ENCODE assay signal across 21 cellular contexts in the genomic region with DNA sequence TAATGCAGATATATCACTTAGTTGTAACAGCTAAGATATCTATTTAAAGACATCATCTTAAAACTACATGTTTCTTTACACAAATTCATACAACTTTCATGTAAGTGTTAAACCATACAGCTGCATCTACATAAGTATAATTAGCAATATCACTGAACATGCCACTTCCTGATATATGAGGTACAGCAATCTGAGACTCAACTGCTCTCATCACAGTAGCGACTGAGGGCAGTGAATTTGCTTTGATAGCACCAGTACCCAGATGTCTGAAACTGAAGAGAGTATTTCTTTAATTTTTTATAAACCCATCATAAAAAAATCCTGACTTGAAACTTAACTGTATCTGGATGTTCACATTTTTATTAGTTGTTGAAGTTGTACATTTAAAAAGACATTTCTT.
"Had no signal": no experiment of that assay in that cellular context is flagged by ENCODE, and none has a peak within 500 bp of the region (broad histone marks: within the 10 kb centered on the region; RNA-seq: fewer than 3 reads in every experiment).

No MANE protein-coding gene starts in this region.

- H3K9me3 ChIP-seq: MG63, Peyer's patch, SJCRH30 had no signal

- H3K36me3 ChIP-seq: MG63, Peyer's patch, SJCRH30 had no signal

- ATAC-seq: Right ventricle myocardium inferior had no signal

- H3K4me3 ChIP-seq: MG63, PC-9, Peyer's patch, SJCRH30, SK-N-MC had no signal

- H3K27ac ChIP-seq: PC-9, Peyer's patch, SJCRH30, SK-N-MC had no signal

- H2AFZ ChIP-seq: PC-9 had no signal

- DNase-seq: Karpas-422; KBM-7; MG63; NCI-H1092 treated with DMSO at 0.1 percent for 48 hours; NCI-H1436; NCI-H187; NCI-H2029; NCI-H2081 treated with DMSO at 0.1 percent for 48 hours; NCI-H2171; NCI-H226; NCI-H446; NCI-H510A; NCI-H524 treated with DMSO at 0.1 percent for 48 hours; NCI-H82; NK-92 treated with Interleukin-12 subunit alpha and Interleukin-12 subunit beta, amount 100 ng/mL, for 24 hours; PC-9; Peyer's patch; SHP77 treated with DMSO at 0.1 percent for 48 hours; SJCRH30 had no signal

- H3K27me3 ChIP-seq: MG63, Peyer's patch, SJCRH30 had no signal

- H3K4me1 ChIP-seq: Peyer's patch had no signal

- H3K4me2 ChIP-seq: PC-9 had no signal
